14 cellular contexts compared by ENCODE assay signal in genomic region chr5:171893290-171893890, GRCh38.
DNase-seq lines count a peak whose midpoint lies in the region; ATAC-seq and TF ChIP-seq lines count a peak whose summit lies in the region.
"Had no signal": no experiment of that assay in that cellular context is flagged by ENCODE, and none has a peak within 500 bp of the region (broad histone marks: within the 10 kb centered on the region; RNA-seq: fewer than 3 reads in every experiment).

No MANE protein-coding gene starts in this region.

- no peak overlapping the region for H3K27ac Mint-ChIP-seq in activated T-helper 17 cell treated with anti-CD3 and anti-CD28 coated beads, Interleukin-2, amount 50 U/mL, for 72 hours
- H3K27ac Mint-ChIP-seq: activated naive CD8-positive, alpha-beta T cell treated with anti-CD3 and anti-CD28 coated beads, Interleukin-2, amount 10 ng/mL, durations not matched to agents 7 days and 5 days; endodermal cell; progenitor cell of endocrine pancreas; stimulated activated naive CD8-positive, alpha-beta T cell treated with anti-CD3 and anti-CD28 coated beads, Interleukin-15, Interleukin-2, amounts not matched to agents 100 ng/mL and 50 ng/mL, for 24 hours had no signal

- H3K36me3 Mint-ChIP-seq in activated T-helper 17 cell treated with anti-CD3 and anti-CD28 coated beads, Interleukin-2, amount 50 U/mL, for 72 hours (ENCODE audit: low read depth) = peaks cover 95% of the 10 kb centered on the region

- no peak overlapping the region for H3K4me3 ChIP-seq in foreskin fibroblast (ENCODE audit: low read depth in 1 of 2, low read length in 2 of 2)

- in situ Hi-C loops in G401 (cut with HindIII; ENCODE audit: low sequenced_read_pairs) = no loop called here

- H3K9me3 Mint-ChIP-seq in activated T-helper 17 cell treated with anti-CD3 and anti-CD28 coated beads, Interleukin-2, amount 50 U/mL, for 72 hours = no peaks in the 10 kb centered on the region
- H3K9me3 Mint-ChIP-seq: activated naive CD8-positive, alpha-beta T cell treated with anti-CD3 and anti-CD28 coated beads, Interleukin-2, amount 10 ng/mL, durations not matched to agents 7 days and 5 days; endodermal cell; stimulated activated naive CD8-positive, alpha-beta T cell treated with anti-CD3 and anti-CD28 coated beads, Interleukin-15, Interleukin-2, amounts not matched to agents 100 ng/mL and 50 ng/mL, for 24 hours had no signal

- DNase-seq in AG08395 (ENCODE audit: low spot score) = peak; percentile 78
- DNase-seq in G401 (ENCODE audit: low spot score) = peak; percentile 36
- DNase-seq in foreskin fibroblast = peak; percentile 67 to 84
- no peak for DNase-seq in NCI-H2171 (lab: John Stamatoyannopoulos, UW)
- DNase-seq in activated effector memory CD4-positive, alpha-beta T cell treated with anti-CD3 and anti-CD28 coated beads, Interleukin-2, amount 50 U/mL, for 16 hours = no peak
- no peak for DNase-seq in NCI-H2107 treated with DMSO at 0.1 percent for 48 hours (lab: John Stamatoyannopoulos, UW; ENCODE audit: unreplicated experiment)
- DNase-seq: activated CD8-positive, alpha-beta memory T cell treated with anti-CD3 and anti-CD28 coated beads for 24 hours; activated naive CD8-positive, alpha-beta T cell treated with anti-CD3 and anti-CD28 coated beads, Interleukin-2, amount 10 ng/mL, durations not matched to agents 7 days and 5 days; endodermal cell; NCI-H1436 treated with DMSO at 0.1 percent for 48 hours; stimulated activated CD4-positive, alpha-beta T cell treated with anti-CD3 and anti-CD28 coated beads, Interleukin-4, amount 100 ng/mL, for 1 hour had no signal

- H3K4me3 Mint-ChIP-seq in activated T-helper 17 cell treated with anti-CD3 and anti-CD28 coated beads, Interleukin-2, amount 50 U/mL, for 72 hours = no peak overlapping the region
- H3K4me3 Mint-ChIP-seq: activated naive CD8-positive, alpha-beta T cell treated with anti-CD3 and anti-CD28 coated beads, Interleukin-2, amount 10 ng/mL, durations not matched to agents 7 days and 5 days; endodermal cell; stimulated activated naive CD8-positive, alpha-beta T cell treated with anti-CD3 and anti-CD28 coated beads, Interleukin-15, Interleukin-2, amounts not matched to agents 100 ng/mL and 50 ng/mL, for 24 hours had no signal

- TF ChIP-seq CTCF in foreskin fibroblast (IDR thresholded peaks at IDR 0.05; ENCODE audit: low read depth, low read length) = no peak

- H3K27me3 Mint-ChIP-seq in activated T-helper 17 cell treated with anti-CD3 and anti-CD28 coated beads, Interleukin-2, amount 50 U/mL, for 72 hours = no peaks in the 10 kb centered on the region
- H3K27me3 Mint-ChIP-seq: activated naive CD8-positive, alpha-beta T cell treated with anti-CD3 and anti-CD28 coated beads, Interleukin-2, amount 10 ng/mL, durations not matched to agents 7 days and 5 days; progenitor cell of endocrine pancreas; stimulated activated naive CD8-positive, alpha-beta T cell treated with anti-CD3 and anti-CD28 coated beads, Interleukin-15, Interleukin-2, amounts not matched to agents 100 ng/mL and 50 ng/mL, for 24 hours had no signal

- ATAC-seq in activated T-helper 17 cell treated with anti-CD3 and anti-CD28 coated beads, Interleukin-2, amount 50 U/mL, for 72 hours (replicated peaks) = peak; percentile 45

- H3K4me1 Mint-ChIP-seq in activated T-helper 17 cell treated with anti-CD3 and anti-CD28 coated beads, Interleukin-2, amount 50 U/mL, for 72 hours = peaks cover 3% of the 10 kb centered on the region

Comparison
In these comparisons a context has a peak if more than half of its experiments do, and no peak if none do; other contexts are left out.
1. DNase-seq: peak in AG08395 (single experiment), G401 (single experiment) and foreskin fibroblast (2 of 2); none in NCI-H2171 (single experiment), activated effector memory CD4-positive, alpha-beta T cell treated with anti-CD3 and anti-CD28 coated beads, Interleukin-2, amount 50 U/mL, for 16 hours (single experiment) and NCI-H2107 treated with DMSO at 0.1 percent for 48 hours (single experiment).